ENCODE assay signal across 14 cellular contexts in genomic region chr4:82638479-82638878, GRCh38.
"Had no signal": no experiment of that assay in that cellular context is flagged by ENCODE, and none has a peak within 500 bp of the region (broad histone marks: within the 10 kb centered on the region; RNA-seq: fewer than 3 reads in every experiment).

No MANE protein-coding gene starts in this region.

- H3K4me3 Mint-ChIP-seq: neural crest cell; stimulated activated memory B cell treated with anti-CD40 and anti-IgM and Interleukin-4, amounts not matched to agents 10 μg/mL and 1 μg/mL and 100 μg/mL, for 72 hours had no signal

- H3K36me3 Mint-ChIP-seq: stimulated activated memory B cell treated with anti-CD40 and anti-IgM and Interleukin-4, amounts not matched to agents 10 μg/mL and 1 μg/mL and 100 μg/mL, for 72 hours had no signal

- ATAC-seq: gastrocnemius medialis; left ventricle myocardium superior; sciatic nerve; stimulated activated memory B cell treated with anti-CD40 and anti-IgM and Interleukin-4, amounts not matched to agents 10 μg/mL and 1 μg/mL and 100 μg/mL, for 72 hours had no signal

- H3K4me1 Mint-ChIP-seq: stimulated activated memory B cell treated with anti-CD40 and anti-IgM and Interleukin-4, amounts not matched to agents 10 μg/mL and 1 μg/mL and 100 μg/mL, for 72 hours had no signal

- H3K27ac Mint-ChIP-seq: stimulated activated memory B cell treated with anti-CD40 and anti-IgM and Interleukin-4, amounts not matched to agents 10 μg/mL and 1 μg/mL and 100 μg/mL, for 72 hours had no signal

- DNase-seq: activated CD4-positive, alpha-beta T cell treated with anti-CD3 and anti-CD28 coated beads for 48 hours; activated CD8-positive, alpha-beta memory T cell treated with anti-CD3 and anti-CD28 coated beads for 24 hours; activated naive CD4-positive, alpha-beta T cell treated with Interleukin-2 at 50 U/mL for 16 hours; cortex of kidney; effector memory CD4-positive, alpha-beta T cell; gastrocnemius medialis; left ventricle myocardium superior; mesenchymal stem cell; spleen; stimulated activated CD4-positive, alpha-beta T cell treated with anti-CD3 and anti-CD28 coated beads, Interleukin-1b, Interleukin-23, amount 100 ng/mL, for 48 hours; tibial artery had no signal

- H3K9me3 Mint-ChIP-seq: neural crest cell had no signal
